13 cellular contexts compared by ENCODE assay signal in the genomic region with DNA sequence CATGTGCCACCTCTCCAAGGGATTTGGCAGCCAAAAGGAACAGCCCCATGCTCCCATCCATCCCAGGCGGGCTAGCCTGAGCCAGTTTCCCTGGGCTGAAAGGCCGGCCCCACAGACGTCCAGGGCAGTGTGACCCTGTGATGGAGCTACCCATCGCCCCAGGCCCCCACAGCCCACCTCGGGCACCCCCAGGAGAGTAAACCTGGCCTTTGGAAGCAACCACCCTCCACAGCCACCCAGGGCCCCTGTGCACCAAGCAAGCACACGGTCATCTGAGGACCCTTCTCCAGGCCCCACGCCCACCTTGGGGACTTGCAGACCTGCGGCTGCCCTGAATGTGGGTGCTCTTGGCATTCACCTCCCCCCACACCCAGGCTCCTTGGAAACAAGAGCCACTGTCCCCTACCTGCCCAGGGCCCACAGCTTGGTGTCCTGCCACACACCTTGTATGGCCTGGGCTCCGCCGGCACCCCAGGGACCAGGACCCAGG. TPM values are rescaled to one million over a fixed set of nuclear protein-coding genes. Genes with fewer than 3 reads are reported as not detected.
DNase-seq lines count a peak whose midpoint lies in the region; ATAC-seq and TF ChIP-seq lines count a peak whose summit lies in the region.
"Had no signal": no experiment of that assay in that cellular context is flagged by ENCODE, and none has a peak within 500 bp of the region (broad histone marks: within the 10 kb centered on the region; RNA-seq: fewer than 3 reads in every experiment).

No MANE protein-coding gene starts in this region.

- H4K91ac ChIP-seq in neuronal stem cell (ENCODE audit: low read depth, low read length, poor library complexity), result no peak overlapping the region

- H3K36me3 Mint-ChIP-seq in effector memory CD8-positive, alpha-beta T cell (ENCODE audit: insufficient read depth), result no peaks in the 10 kb centered on the region

- H3K27ac Mint-ChIP-seq in effector memory CD8-positive, alpha-beta T cell, result no peak overlapping the region
- H3K27ac Mint-ChIP-seq: activated CD4-positive, alpha-beta T cell treated with anti-CD3 and anti-CD28 coated beads, Interleukin-2, amount 10 ng/mL, durations not matched to agents 7 days and 5 days had no signal

- H3K4ac ChIP-seq in neuronal stem cell (ENCODE audit: low read length), result no peak overlapping the region

- H3K4me2 ChIP-seq in neuronal stem cell (ENCODE audit: insufficient read depth, low read length, poor library complexity, severe bottlenecking), result no peak overlapping the region

- peak overlapping the region; percentile 78 for H3K18ac ChIP-seq in neuronal stem cell (ENCODE audit: low read length)

- WGBS in neuronal stem cell (ENCODE audit: extremely low coverage in 2 of 2, insufficient read length in 2 of 2, insufficient replicate concordance in 1 of 2), 2 donors, result no CpG with 5 or more reads among the region's 10 CpGs
- WGBS in urinary bladder, result 84% methylated on average over 10 of the region's 10 CpGs

- H3K4me3 Mint-ChIP-seq in effector memory CD8-positive, alpha-beta T cell, result no peak overlapping the region
- H3K4me3 Mint-ChIP-seq: activated CD4-positive, alpha-beta T cell treated with anti-CD3 and anti-CD28 coated beads, Interleukin-2, amount 10 ng/mL, durations not matched to agents 7 days and 5 days; central memory CD8-positive, alpha-beta T cell had no signal

- ATAC-seq in Right ventricle myocardium superior (ENCODE audit: poor library complexity) (no peak), left ventricle myocardium superior (no peak), GM19324 (IDR thresholded peaks at IDR 0.05; ENCODE audit: low FRiP score, unreplicated experiment) (no peak)
- ATAC-seq in effector memory CD8-positive, alpha-beta T cell (replicated peaks), result no peak
- ATAC-seq: left lobe of liver had no signal

- intact Hi-C loops in Right ventricle myocardium superior (cut with DNase I) (no loop called here), left ventricle myocardium superior (cut with micrococcal nuclease) (loop anchor here (10.0 kb wide), 1 partner anchor 75 kb away; no protein-coding TSS in a partner anchor)

- DNase-seq in Right ventricle myocardium superior, result peak; percentile 42
- DNase-seq in left ventricle myocardium superior, result no peak
- DNase-seq in epithelial cell of proximal tubule (ENCODE audit: low read depth), result no peak
- no peak for DNase-seq in neuronal stem cell (ENCODE audit: low spot score)
- no peak for DNase-seq in activated CD8-positive, alpha-beta memory T cell treated with anti-CD3 and anti-CD28 coated beads, Interleukin-2, amount 50 U/mL, for 4 hours
- no peak for DNase-seq in effector memory CD8-positive, alpha-beta T cell
- DNase-seq: activated CD4-positive, alpha-beta T cell treated with anti-CD3 and anti-CD28 coated beads, Interleukin-2, amount 10 ng/mL, durations not matched to agents 7 days and 5 days; DMS153; NCI-H146 had no signal

- peaks cover 18 to 57% of the 10 kb centered on the region in 2 donors for H3K27me3 Mint-ChIP-seq in effector memory CD8-positive, alpha-beta T cell

- peak overlapping the region; percentile 65 for H3K23ac ChIP-seq in neuronal stem cell (ENCODE audit: low read depth, low read length, poor library complexity)

- no peak overlapping the region for H2AFZ ChIP-seq in neuronal stem cell (ENCODE audit: low read length)

- H3K4me1 ChIP-seq in neuronal stem cell (ENCODE audit: control insufficient read depth in 2 of 2, insufficient read depth in 1 of 2, low read depth in 1 of 2, low read length in 2 of 2) (peaks cover 22 to 40% of the 10 kb centered on the region in 2 donors), urinary bladder (ENCODE audit: insufficient read depth) (peaks cover 3% of the 10 kb centered on the region)

- peak overlapping the region; percentile 2 for H2BK120ac ChIP-seq in neuronal stem cell (ENCODE audit: low read depth, low read length)

- H3K4me3 ChIP-seq in epithelial cell of proximal tubule (ENCODE audit: low read depth, low read length) (peak overlapping the region; percentile 30), neuronal stem cell (ENCODE audit: low read length in 2 of 2) (no peak overlapping the region), urinary bladder (ENCODE audit: low read depth, low read length) (peak overlapping the region; percentile 3)

- peak overlapping the region; percentile 5 for H4K8ac ChIP-seq in neuronal stem cell (ENCODE audit: low read depth, low read length)

- H2BK5ac ChIP-seq in neuronal stem cell (ENCODE audit: low read length), result peak overlapping the region; percentile 55

- peak overlapping the region; percentile 66 for H2BK12ac ChIP-seq in neuronal stem cell (ENCODE audit: low read length)

- H3K27me3 ChIP-seq in neuronal stem cell (ENCODE audit: control insufficient read depth in 3 of 3, insufficient read depth in 3 of 3, low read depth in 1 of 3, low read length in 3 of 3), result peaks cover 0 to 88% (median 9%) of the 10 kb centered on the region in 3 experiments

- H3K9ac ChIP-seq in neuronal stem cell (ENCODE audit: low read depth, low read length, poor library complexity), result no peak overlapping the region

- peak overlapping the region; percentile 95 for H2BK15ac ChIP-seq in neuronal stem cell (ENCODE audit: low read length)

- H3K27ac ChIP-seq in neuronal stem cell (replicated peaks; ENCODE audit: low read length), result no peak overlapping the region
- H3K27ac ChIP-seq in urinary bladder (ENCODE audit: low read depth), result peak overlapping the region; percentile 64

- peak overlapping the region; percentile 83 for H2AK5ac ChIP-seq in neuronal stem cell (ENCODE audit: low read depth, low read length)

- peaks cover 0 to 2% of the 10 kb centered on the region in 2 donors for H3K9me3 ChIP-seq in neuronal stem cell (replicated peaks in 1 of 2; ENCODE audit: control insufficient read depth in 2 of 2, insufficient read depth in 1 of 2, low read depth in 1 of 2, low read length in 2 of 2)

- peak overlapping the region; percentile 56 for H3K14ac ChIP-seq in neuronal stem cell (ENCODE audit: low read length)

- H3K9me3 Mint-ChIP-seq in effector memory CD8-positive, alpha-beta T cell, result no peaks in the 10 kb centered on the region
- H3K9me3 Mint-ChIP-seq: activated CD4-positive, alpha-beta T cell treated with anti-CD3 and anti-CD28 coated beads, Interleukin-2, amount 10 ng/mL, durations not matched to agents 7 days and 5 days; central memory CD8-positive, alpha-beta T cell had no signal

- H3K79me1 ChIP-seq in neuronal stem cell (ENCODE audit: low read depth, low read length), result no peaks in the 10 kb centered on the region

- H3K4me1 Mint-ChIP-seq in effector memory CD8-positive, alpha-beta T cell (ENCODE audit: low read depth in 2 of 2), result no peaks in the 10 kb centered on the region
- H3K4me1 Mint-ChIP-seq: activated CD4-positive, alpha-beta T cell treated with anti-CD3 and anti-CD28 coated beads, Interleukin-2, amount 10 ng/mL, durations not matched to agents 7 days and 5 days; central memory CD8-positive, alpha-beta T cell had no signal

- TF ChIP-seq CTCF in epithelial cell of proximal tubule (conservative IDR thresholded peaks at IDR 0.05; ENCODE audit: low read depth, low read length), result no peak

- H3K36me3 ChIP-seq in neuronal stem cell (replicated peaks in 1 of 2; ENCODE audit: control insufficient read depth in 2 of 2, insufficient read depth in 2 of 2, low read length in 2 of 2) (no peaks in the 10 kb centered on the region), urinary bladder (ENCODE audit: insufficient read depth) (no peaks in the 10 kb centered on the region)

RNA-seq across cellular contexts. Expression of gene AHNAK2, which starts 8.4 kb away (rescaled TPM):
- total RNA-seq in Right ventricle myocardium superior, result 2.6 TPM
- total RNA-seq in left ventricle myocardium superior, result 2.5 TPM
- 16.6 and 20.8 TPM in 2 replicates for total RNA-seq in epithelial cell of proximal tubule
- 0.43 TPM for polyA plus RNA-seq in neuronal stem cell (2013, experiment 1 of 2)
- 0.46 TPM for polyA plus RNA-seq in neuronal stem cell (2013, experiment 2 of 2)
- 14.5 TPM for total RNA-seq in urinary bladder
- polyA plus RNA-seq in urinary bladder, result 43.2 TPM
- total RNA-seq: activated CD4-positive, alpha-beta T cell treated with anti-CD3 and anti-CD28 coated beads, Interleukin-2, amount 10 ng/mL, durations not matched to agents 7 days and 5 days had no signal

RNA-seq across cellular contexts. Expression of gene CLBA1, which starts 15.8 kb away (rescaled TPM):
- total RNA-seq in Right ventricle myocardium superior (1.5 TPM), left ventricle myocardium superior (1.5 TPM), epithelial cell of proximal tubule (4.5 and 5.0 TPM in 2 replicates), urinary bladder (4.7 TPM)
- polyA plus RNA-seq in neuronal stem cell (2013, experiment 1 of 2), result 6.1 TPM
- polyA plus RNA-seq in neuronal stem cell (2013, experiment 2 of 2), result 6.0 TPM
- polyA plus RNA-seq in urinary bladder, result 10.1 TPM

RNA-seq across cellular contexts. Expression of gene PLD4, which starts 45.1 kb away (rescaled TPM):
- 0.13 TPM for total RNA-seq in Right ventricle myocardium superior
- total RNA-seq in left ventricle myocardium superior, result 0.27 TPM
- total RNA-seq in epithelial cell of proximal tubule, result not detected in 2 replicates
- polyA plus RNA-seq in neuronal stem cell (2013, experiment 1 of 2), result 0.04 TPM
- 0.03 TPM for polyA plus RNA-seq in neuronal stem cell (2013, experiment 2 of 2)
- total RNA-seq in urinary bladder, result 6.8 TPM
- 0.42 TPM for polyA plus RNA-seq in urinary bladder
- total RNA-seq: activated CD4-positive, alpha-beta T cell treated with anti-CD3 and anti-CD28 coated beads, Interleukin-2, amount 10 ng/mL, durations not matched to agents 7 days and 5 days; left lobe of liver had no signal

RNA-seq across cellular contexts. Expression of gene CDCA4, which starts 51.1 kb away (rescaled TPM):
- total RNA-seq in Right ventricle myocardium superior (1.6 TPM), left ventricle myocardium superior (1.9 TPM), epithelial cell of proximal tubule (46.9 and 78.7 TPM in 2 replicates), urinary bladder (20.4 TPM)
- polyA plus RNA-seq in neuronal stem cell (2013, experiment 1 of 2), result 46.0 TPM
- polyA plus RNA-seq in neuronal stem cell (2013, experiment 2 of 2), result 45.5 TPM
- polyA plus RNA-seq in urinary bladder, result 9.4 TPM

Comparison
In these comparisons a context has a peak if more than half of its experiments do, and no peak if none do; other contexts are left out.
1. H3K4me3 ChIP-seq: peak in epithelial cell of proximal tubule (single experiment) and urinary bladder (single experiment); none in neuronal stem cell (0 of 2).